ENCODE assay signal across 10 cellular contexts in genomic region chr9:95336281-95336680, GRCh38. TPM values are rescaled to one million over a fixed set of nuclear protein-coding genes. Genes with fewer than 3 reads are reported as not detected.
A peak's percentile ranks its signal among the peaks of the same experiment; 100 is the strongest.
DNase-seq lines count a peak whose midpoint lies in the region; ATAC-seq and TF ChIP-seq lines count a peak whose summit lies in the region.
"Had no signal": no experiment of that assay in that cellular context is flagged by ENCODE, and none has a peak within 500 bp of the region (broad histone marks: within the 10 kb centered on the region; RNA-seq: fewer than 3 reads in every experiment).

No MANE protein-coding gene starts in this region.

- H3K9ac ChIP-seq in MM.1S (ENCODE audit: low read length), result no peak overlapping the region
- H3K9ac ChIP-seq: BLaER1 had no signal

- H3K9me3 Mint-ChIP-seq in effector memory CD8-positive, alpha-beta T cell, result no peaks in the 10 kb centered on the region
- no peaks in the 10 kb centered on the region for H3K9me3 Mint-ChIP-seq in activated T-helper 2 cell treated with anti-CD3 and anti-CD28 coated beads, Interferon-gamma antibody, Interleukin-2, Interleukin-4, amounts not matched to agents 10 μg/mL and 5 μg/mL and 100 μg/mL, durations not matched to agents 14 hours and 24 hours and 36 hours
- H3K9me3 Mint-ChIP-seq in activated T-helper 17 cell treated with anti-CD3 and anti-CD28 coated beads, Interleukin-2, amount 50 U/mL, for 72 hours, result no peaks in the 10 kb centered on the region

- no peaks in the 10 kb centered on the region for H3K36me3 Mint-ChIP-seq in effector memory CD8-positive, alpha-beta T cell (ENCODE audit: insufficient read depth)
- no peaks in the 10 kb centered on the region for H3K36me3 Mint-ChIP-seq in activated T-helper 2 cell treated with anti-CD3 and anti-CD28 coated beads, Interferon-gamma antibody, Interleukin-2, Interleukin-4, amounts not matched to agents 10 μg/mL and 5 μg/mL and 100 μg/mL, durations not matched to agents 14 hours and 24 hours and 36 hours (ENCODE audit: low read depth)
- no peaks in the 10 kb centered on the region for H3K36me3 Mint-ChIP-seq in activated T-helper 17 cell treated with anti-CD3 and anti-CD28 coated beads, Interleukin-2, amount 50 U/mL, for 72 hours (ENCODE audit: low read depth)

- no peaks in the 10 kb centered on the region for H3K9me3 ChIP-seq in MM.1S (replicated peaks; ENCODE audit: insufficient read depth, low read length)

- H2AFZ ChIP-seq in MM.1S (ENCODE audit: low read length), result no peak overlapping the region

- no peak overlapping the region for H3K27ac Mint-ChIP-seq in effector memory CD8-positive, alpha-beta T cell
- no peak overlapping the region for H3K27ac Mint-ChIP-seq in activated T-helper 2 cell treated with anti-CD3 and anti-CD28 coated beads, Interferon-gamma antibody, Interleukin-2, Interleukin-4, amounts not matched to agents 10 μg/mL and 5 μg/mL and 100 μg/mL, durations not matched to agents 14 hours and 24 hours and 36 hours
- no peak overlapping the region for H3K27ac Mint-ChIP-seq in activated T-helper 17 cell treated with anti-CD3 and anti-CD28 coated beads, Interleukin-2, amount 50 U/mL, for 72 hours

- no peaks in the 10 kb centered on the region for H3K27me3 ChIP-seq in MM.1S (replicated peaks; ENCODE audit: insufficient read depth, low read length)
- H3K27me3 ChIP-seq: BLaER1 had no signal

- no peak overlapping the region for H3K27ac ChIP-seq in MM.1S (ENCODE audit: low read length)
- H3K27ac ChIP-seq: BLaER1 had no signal

- ATAC-seq in effector memory CD8-positive, alpha-beta T cell (replicated peaks), result peak; percentile 63
- ATAC-seq in HG02885 (IDR thresholded peaks at IDR 0.05; ENCODE audit: poor library complexity, unreplicated experiment), result no peak
- no peak for ATAC-seq in activated T-helper 17 cell treated with anti-CD3 and anti-CD28 coated beads, Interleukin-2, amount 50 U/mL, for 72 hours (replicated peaks)

- H3K36me3 ChIP-seq in MM.1S (replicated peaks; ENCODE audit: insufficient read depth, low read length), result no peaks in the 10 kb centered on the region

- no peaks in the 10 kb centered on the region for H3K4me1 ChIP-seq in MM.1S (ENCODE audit: low read length)
- H3K4me1 ChIP-seq: BLaER1 had no signal

- DNase-seq in NCI-H1694 treated with DMSO at 0.1 percent for 48 hours (lab: John Stamatoyannopoulos, UW) (peak; percentile 9), NCI-H1694 (lab: John Stamatoyannopoulos, UW) (no peak), MM.1S (no peak), retinal pigment epithelial cell (ENCODE audit: low read depth) (no peak)
- DNase-seq in effector memory CD8-positive, alpha-beta T cell, result peak; percentile 10 to 23 (median 20)
- DNase-seq in activated T-helper 2 cell treated with anti-CD3 and anti-CD28 coated beads, Interferon-gamma antibody, Interleukin-2, Interleukin-4, amounts not matched to agents 10 μg/mL and 5 μg/mL and 100 μg/mL, durations not matched to agents 14 hours and 24 hours and 36 hours (ENCODE audit: low spot score), result no peak
- DNase-seq: T-helper 2 cell had no signal

- no peaks in the 10 kb centered on the region for H3K9me2 ChIP-seq in MM.1S (replicated peaks; ENCODE audit: insufficient read depth, low read length)

- no peaks in the 10 kb centered on the region for H3F3A ChIP-seq in MM.1S (ENCODE audit: insufficient read depth, low read length)

- H3K79me2 ChIP-seq in MM.1S (ENCODE audit: low read length), result no peaks in the 10 kb centered on the region

- peaks cover 34 to 36% of the 10 kb centered on the region in 2 donors for H3K27me3 Mint-ChIP-seq in effector memory CD8-positive, alpha-beta T cell
- peaks cover 13% of the 10 kb centered on the region for H3K27me3 Mint-ChIP-seq in activated T-helper 2 cell treated with anti-CD3 and anti-CD28 coated beads, Interferon-gamma antibody, Interleukin-2, Interleukin-4, amounts not matched to agents 10 μg/mL and 5 μg/mL and 100 μg/mL, durations not matched to agents 14 hours and 24 hours and 36 hours (ENCODE audit: low read depth)
- peaks cover 12% of the 10 kb centered on the region for H3K27me3 Mint-ChIP-seq in activated T-helper 17 cell treated with anti-CD3 and anti-CD28 coated beads, Interleukin-2, amount 50 U/mL, for 72 hours

- H3K4me1 Mint-ChIP-seq in effector memory CD8-positive, alpha-beta T cell (ENCODE audit: low read depth in 2 of 2), result no peaks in the 10 kb centered on the region
- no peaks in the 10 kb centered on the region for H3K4me1 Mint-ChIP-seq in activated T-helper 2 cell treated with anti-CD3 and anti-CD28 coated beads, Interferon-gamma antibody, Interleukin-2, Interleukin-4, amounts not matched to agents 10 μg/mL and 5 μg/mL and 100 μg/mL, durations not matched to agents 14 hours and 24 hours and 36 hours (ENCODE audit: low read depth)
- H3K4me1 Mint-ChIP-seq in activated T-helper 17 cell treated with anti-CD3 and anti-CD28 coated beads, Interleukin-2, amount 50 U/mL, for 72 hours, result no peaks in the 10 kb centered on the region

- no peaks in the 10 kb centered on the region for H4K20me1 ChIP-seq in MM.1S (ENCODE audit: insufficient read depth, low read length)
- H4K20me1 ChIP-seq: BLaER1 had no signal

- no peak overlapping the region for H3K4me2 ChIP-seq in MM.1S (ENCODE audit: low read depth, low read length)
- H3K4me2 ChIP-seq: BLaER1 had no signal

- no peak overlapping the region for H3K4me3 Mint-ChIP-seq in effector memory CD8-positive, alpha-beta T cell
- no peak overlapping the region for H3K4me3 Mint-ChIP-seq in activated T-helper 2 cell treated with anti-CD3 and anti-CD28 coated beads, Interferon-gamma antibody, Interleukin-2, Interleukin-4, amounts not matched to agents 10 μg/mL and 5 μg/mL and 100 μg/mL, durations not matched to agents 14 hours and 24 hours and 36 hours (ENCODE audit: low read depth)
- H3K4me3 Mint-ChIP-seq in activated T-helper 17 cell treated with anti-CD3 and anti-CD28 coated beads, Interleukin-2, amount 50 U/mL, for 72 hours, result no peak overlapping the region

- TF ChIP-seq CTCF in MM.1S (IDR thresholded peaks at IDR 0.05; ENCODE audit: low read length) (peak; percentile 47), retinal pigment epithelial cell (conservative IDR thresholded peaks at IDR 0.05; ENCODE audit: low read depth, low read length) (peak; percentile 53)

- intact Hi-C loops in activated T-helper 2 cell treated with anti-CD3 and anti-CD28 coated beads, Interferon-gamma antibody, Interleukin-2, Interleukin-4, amounts not matched to agents 10 μg/mL and 5 μg/mL and 100 μg/mL, durations not matched to agents 14 hours and 24 hours and 36 hours (cut with micrococcal nuclease), result no loop called here

- H3K4me3 ChIP-seq in MM.1S (ENCODE audit: low read length) (no peak overlapping the region), retinal pigment epithelial cell (ENCODE audit: low read length) (no peak overlapping the region)
- H3K4me3 ChIP-seq: BLaER1 had no signal

RNA-seq across cellular contexts. Expression of gene FANCC, which starts 18.8 kb away (rescaled TPM):
- 12.6 and 16.8 TPM in 2 replicates for total RNA-seq in activated T-helper 2 cell treated with anti-CD3 and anti-CD28 coated beads, Interferon-gamma antibody, Interleukin-2, Interleukin-4, amounts not matched to agents 10 μg/mL and 5 μg/mL and 100 μg/mL, durations not matched to agents 14 hours and 24 hours and 36 hours
- total RNA-seq in activated T-helper 17 cell treated with anti-CD3 and anti-CD28 coated beads, Interleukin-2, amount 50 U/mL, for 72 hours, result 10 to 100 TPM in 1 of 2 donors, 1 to 10 TPM in 1; 8.8 to 13.8 TPM

Comparison
In these comparisons a context has a peak if more than half of its experiments do, and no peak if none do; other contexts are left out.
1. DNase-seq: peak in NCI-H1694 treated with DMSO at 0.1 percent for 48 hours (single experiment) and effector memory CD8-positive, alpha-beta T cell (3 of 3); none in NCI-H1694 (single experiment), MM.1S (single experiment), retinal pigment epithelial cell (single experiment) and activated T-helper 2 cell treated with anti-CD3 and anti-CD28 coated beads, Interferon-gamma antibody, Interleukin-2, Interleukin-4, amounts not matched to agents 10 μg/mL and 5 μg/mL and 100 μg/mL, durations not matched to agents 14 hours and 24 hours and 36 hours (single experiment).